1 cellular context compared by ENCODE assay signal in genomic region chr5:141320225-141321169, GRCh38.
TF ChIP-seq lines count a peak whose summit lies in the region.

TSS of gene TAF7 (minus strand) at chr5:141320784. CDS start at chr5:141320044, 740 bp downstream.

TF ChIP-seq in HepG2, 621 proteins besides CTCF, POLR2A, EP300 and RAD21 (continued from another document and continues in another):
- 0 out of 2 replicates have a peak, but pooled peaks have one; percentile 38 for TF ChIP-seq NFAT5 (CRISPR knock-in tag; IDR thresholded peaks at IDR 0.05)
- TF ChIP-seq ZFP90 (CRISPR knock-in tag; IDR thresholded peaks at IDR 0.05; ENCODE audit: borderline replicate concordance), result no peak; the same call in 1 of the 2 replicates
- TF ChIP-seq ZNF124 (CRISPR knock-in tag; IDR thresholded peaks at IDR 0.05), result peak; percentile 44; the same call in 1 of the 2 replicates
- TF ChIP-seq NFIC (IDR thresholded peaks at IDR 0.05; ENCODE audit: low read length), result no peak
- no peak for TF ChIP-seq CBFB (CRISPR knock-in tag; IDR thresholded peaks at IDR 0.05)
- no peak for TF ChIP-seq CC2D1A (CRISPR knock-in tag; IDR thresholded peaks at IDR 0.05)
- no peak for TF ChIP-seq ZNF484 (CRISPR knock-in tag; IDR thresholded peaks at IDR 0.05; ENCODE audit: borderline replicate concordance, low read depth)
- peak; percentile 55 for TF ChIP-seq ZNF883 (CRISPR knock-in tag; IDR thresholded peaks at IDR 0.05; ENCODE audit: not compliant biosample characterization)
- TF ChIP-seq ZNF407 (CRISPR knock-in tag; IDR thresholded peaks at IDR 0.05; ENCODE audit: not compliant biosample characterization), result peak; percentile 87
- TF ChIP-seq ZNF550 (CRISPR knock-in tag; IDR thresholded peaks at IDR 0.05; ENCODE audit: borderline replicate concordance), result 0 out of 2 replicates have a peak, but pooled peaks have one; percentile 15
- no peak for TF ChIP-seq ZNF564 (CRISPR knock-in tag; IDR thresholded peaks at IDR 0.05)
- peak; percentile 88 for TF ChIP-seq BORCS8-MEF2B (CRISPR knock-in tag; IDR thresholded peaks at IDR 0.05)
- peak; percentile 75 for TF ChIP-seq CREM (IDR thresholded peaks at IDR 0.05)
- no peak for TF ChIP-seq CREM (CRISPR knock-in tag; IDR thresholded peaks at IDR 0.05)
- TF ChIP-seq ZNF773 (CRISPR knock-in tag; IDR thresholded peaks at IDR 0.05; ENCODE audit: borderline replicate concordance), result peak; percentile 66; the same call in 1 of the 2 replicates
- peak; percentile 43; the same call in 1 of the 2 replicates for TF ChIP-seq MEF2D (CRISPR knock-in tag; IDR thresholded peaks at IDR 0.05)
- TF ChIP-seq ZNF235 (CRISPR knock-in tag; IDR thresholded peaks at IDR 0.05; ENCODE audit: borderline replicate concordance), result no peak
- no peak for TF ChIP-seq ZNF253 (CRISPR knock-in tag; IDR thresholded peaks at IDR 0.05; ENCODE audit: borderline replicate concordance)
- TF ChIP-seq PITX1 (CRISPR knock-in tag; IDR thresholded peaks at IDR 0.05), result 0 out of 2 replicates have a peak, but pooled peaks have one; percentile 58
- TF ChIP-seq GATAD2A (CRISPR knock-in tag; IDR thresholded peaks at IDR 0.05), result no peak; the same call in 1 of the 2 replicates
- no peak; the same call in 1 of the 2 replicates for TF ChIP-seq ZNF230 (CRISPR knock-in tag; IDR thresholded peaks at IDR 0.05)
- no peak for TF ChIP-seq ZNF790 (CRISPR knock-in tag; IDR thresholded peaks at IDR 0.05; ENCODE audit: borderline replicate concordance)
- peak; percentile 30; the same call in 1 of the 2 replicates for TF ChIP-seq KAT7 (CRISPR knock-in tag; IDR thresholded peaks at IDR 0.05; ENCODE audit: borderline replicate concordance)
- no peak; the same call in 1 of the 2 replicates for TF ChIP-seq NFKBIZ (CRISPR knock-in tag; IDR thresholded peaks at IDR 0.05)
- TF ChIP-seq DMAP1 (CRISPR knock-in tag; IDR thresholded peaks at IDR 0.05), result peak; percentile 45; the same call in 1 of the 2 replicates
- no peak for TF ChIP-seq HMG20A (CRISPR knock-in tag; IDR thresholded peaks at IDR 0.05; ENCODE audit: borderline replicate concordance)
- TF ChIP-seq ZKSCAN8 (CRISPR knock-in tag; IDR thresholded peaks at IDR 0.05; ENCODE audit: borderline replicate concordance), result peak; percentile 60; the same call in 1 of the 2 replicates
- TF ChIP-seq ZBTB25 (CRISPR knock-in tag; IDR thresholded peaks at IDR 0.05), result no peak; the same call in 1 of the 2 replicates
- no peak for TF ChIP-seq ZMYM3 (CRISPR knock-in tag; IDR thresholded peaks at IDR 0.05)
- peak; percentile 80 for TF ChIP-seq ARID4A (CRISPR knock-in tag; IDR thresholded peaks at IDR 0.05; ENCODE audit: borderline replicate concordance)
- TF ChIP-seq RFXANK (CRISPR knock-in tag; IDR thresholded peaks at IDR 0.05), result no peak
- peak; percentile 74; the same call in 1 of the 2 replicates for TF ChIP-seq ZBTB4 (CRISPR knock-in tag; IDR thresholded peaks at IDR 0.05; ENCODE audit: borderline replicate concordance)
